13 cellular contexts compared by ENCODE assay signal in genomic region chr4:6334203-6334887, GRCh38.
DNase-seq lines count a peak whose midpoint lies in the region; ATAC-seq, FAIRE-seq and TF ChIP-seq lines count a peak whose summit lies in the region.
"Had no signal": no experiment of that assay in that cellular context is flagged by ENCODE, and none has a peak within 500 bp of the region (broad histone marks: within the 10 kb centered on the region; RNA-seq: fewer than 3 reads in every experiment).

No MANE protein-coding gene starts in this region.

- H3K27me3 ChIP-seq in PC-9 (ENCODE audit: insufficient read depth, low read depth) = no peaks in the 10 kb centered on the region

- no peaks in the 10 kb centered on the region for H3K36me3 ChIP-seq in PC-9 (ENCODE audit: low read depth)
- H3K36me3 ChIP-seq in kidney (ENCODE audit: control insufficient read depth in 1 of 2, insufficient read depth in 2 of 2, low read length in 2 of 2) = no peaks in the 10 kb centered on the region
- H3K36me3 ChIP-seq: BLaER1 treated with 17β-estradiol and CSF1 and Interleukin-3, amounts not matched to agents 10 nM and 100 nM had no signal

- H3K9me3 Mint-ChIP-seq in natural killer cell = no peaks in the 10 kb centered on the region
- no peaks in the 10 kb centered on the region for H3K9me3 Mint-ChIP-seq in natural killer cell treated with Interleukin-12 subunit alpha and Interleukin-12 subunit beta and Interleukin-15 and Interleukin-18, amount 100 ng/mL, for 72 hours

- no peak overlapping the region for H3K27ac Mint-ChIP-seq in natural killer cell
- no peak overlapping the region for H3K27ac Mint-ChIP-seq in natural killer cell treated with Interleukin-12 subunit alpha and Interleukin-12 subunit beta and Interleukin-15 and Interleukin-18, amount 100 ng/mL, for 72 hours

- no peak overlapping the region for H3K9ac ChIP-seq in kidney (ENCODE audit: low read length in 2 of 2)
- H3K9ac ChIP-seq: BLaER1 treated with 17β-estradiol and CSF1 and Interleukin-3, amounts not matched to agents 10 nM and 100 nM had no signal

- no peak overlapping the region for H2AFZ ChIP-seq in PC-9

- H3K4me2 ChIP-seq in PC-9 = no peak overlapping the region
- H3K4me2 ChIP-seq: A549 had no signal

- CTCF ChIA-PET in PC-9 (lab: Charles Lee) = no interaction called here

- POLR2A ChIA-PET in PC-9 (lab: Charles Lee; ENCODE audit: unreplicated experiment) = no interaction called here

- H3K9me3 ChIP-seq in PC-9 (ENCODE audit: insufficient read depth, low read depth) (no peaks in the 10 kb centered on the region), kidney (ENCODE audit: control insufficient read depth in 1 of 2, low read length in 2 of 2) (no peaks in the 10 kb centered on the region)
- H3K9me3 ChIP-seq: A549 had no signal

- H4K20me1 ChIP-seq in PC-9 (ENCODE audit: insufficient read depth) = 0 out of 2 replicates have a peak, but pooled peaks cover 3% of the 10 kb centered on the region

- TF ChIP-seq CTCF in natural killer cell (IDR thresholded peaks at IDR 0.05) (peak; percentile 9), PC-9 (conservative IDR thresholded peaks at IDR 0.05) (peak; percentile 1; the same call in 1 of the 2 replicates), kidney (IDR thresholded peaks at IDR 0.05; ENCODE audit: borderline replicate concordance, extremely low read depth, insufficient read depth) (no peak)

- H3K27me3 Mint-ChIP-seq in natural killer cell (ENCODE audit: low read depth in 2 of 2) = peaks cover 0 to 12% of the 10 kb centered on the region in 2 donors
- peaks cover 0 to 21% of the 10 kb centered on the region in 2 donors for H3K27me3 Mint-ChIP-seq in natural killer cell treated with Interleukin-12 subunit alpha and Interleukin-12 subunit beta and Interleukin-15 and Interleukin-18, amount 100 ng/mL, for 72 hours

- H3K9me2 ChIP-seq in PC-9 (ENCODE audit: insufficient read depth) = no peaks in the 10 kb centered on the region

- no peak overlapping the region for H3K4me3 Mint-ChIP-seq in natural killer cell
- H3K4me3 Mint-ChIP-seq in natural killer cell treated with Interleukin-12 subunit alpha and Interleukin-12 subunit beta and Interleukin-15 and Interleukin-18, amount 100 ng/mL, for 72 hours = no peak overlapping the region

- intact Hi-C loops in natural killer cell (cut with micrococcal nuclease) (no loop called here), PC-9 (cut with micrococcal nuclease; ENCODE audit: unreplicated experiment) (no loop called here), kidney (cut with DNase I) (no loop called here)

- no peaks in the 10 kb centered on the region for H3K4me1 ChIP-seq in PC-9 (replicated peaks; ENCODE audit: insufficient read depth)
- no peaks in the 10 kb centered on the region for H3K4me1 ChIP-seq in kidney (ENCODE audit: control insufficient read depth in 1 of 2, insufficient read depth in 1 of 2, low read depth in 1 of 2, low read length in 2 of 2)
- H3K4me1 ChIP-seq: A549 had no signal

- H3K4me3 ChIP-seq in PC-9 (no peak overlapping the region), kidney (ENCODE audit: low read length in 2 of 2) (no peak overlapping the region)
- H3K4me3 ChIP-seq: A549; BLaER1 treated with 17β-estradiol and CSF1 and Interleukin-3, amounts not matched to agents 10 nM and 100 nM had no signal

- no peak for FAIRE-seq in kidney (lab: Jason Lieb, UNC)
- FAIRE-seq: A549, G401.6, HepG2 had no signal

- DNase-seq in natural killer cell (no peak), PC-9 (no peak), kidney (peak; percentile 37), NCI-H69 (lab: John Stamatoyannopoulos, UW) (no peak), iPS-NIHi11 (ENCODE audit: low spot score) (no peak)
- DNase-seq in natural killer cell treated with Interleukin-12 subunit alpha and Interleukin-12 subunit beta and Interleukin-15 and Interleukin-18, amount 100 ng/mL, for 72 hours (ENCODE audit: low spot score) = no peak
- DNase-seq: GOT3, NCI-H1436 had no signal

- H3K27ac ChIP-seq in PC-9 (no peak overlapping the region), kidney (ENCODE audit: low read depth in 2 of 2, low read length in 2 of 2) (no peak overlapping the region)
- H3K27ac ChIP-seq: A549; BLaER1 treated with 17β-estradiol and CSF1 and Interleukin-3, amounts not matched to agents 10 nM and 100 nM had no signal

- no peaks in the 10 kb centered on the region for H3F3A ChIP-seq in PC-9 (ENCODE audit: insufficient read depth, low read depth)

- H3K36me3 Mint-ChIP-seq in natural killer cell = no peaks in the 10 kb centered on the region
- H3K36me3 Mint-ChIP-seq in natural killer cell treated with Interleukin-12 subunit alpha and Interleukin-12 subunit beta and Interleukin-15 and Interleukin-18, amount 100 ng/mL, for 72 hours = no peaks in the 10 kb centered on the region

- peaks cover 36 to 38% of the 10 kb centered on the region in 2 donors for H3K4me1 Mint-ChIP-seq in natural killer cell
- peaks cover 25 to 36% of the 10 kb centered on the region in 2 donors for H3K4me1 Mint-ChIP-seq in natural killer cell treated with Interleukin-12 subunit alpha and Interleukin-12 subunit beta and Interleukin-15 and Interleukin-18, amount 100 ng/mL, for 72 hours (ENCODE audit: low read depth in 2 of 2)

- ATAC-seq in natural killer cell (no peak), GM18517 (IDR thresholded peaks at IDR 0.05; ENCODE audit: unreplicated experiment) (no peak)
- no peak for ATAC-seq in natural killer cell treated with Interleukin-12 subunit alpha and Interleukin-12 subunit beta and Interleukin-15 and Interleukin-18, amount 100 ng/mL, for 72 hours
- ATAC-seq: A549, HepG2 had no signal

- H3K79me2 ChIP-seq in PC-9 (ENCODE audit: low read depth) = no peaks in the 10 kb centered on the region

- no TSS peak for BruUV-seq in PC-9 (replicated peaks; lab: Mats Ljungman, UMichigan)
